Comparison of ENCODE assay signal across 8 cellular contexts in genomic region chr1:168178638-168179410, GRCh38. TPM values are rescaled to one million over a fixed set of nuclear protein-coding genes. Genes with fewer than 3 reads are reported as not detected.
DNase-seq lines count a peak whose midpoint lies in the region; ATAC-seq and TF ChIP-seq lines count a peak whose summit lies in the region.

Gene TIPRL (plus strand): TSS chr1:168178962. CDS start chr1:168179078, 116 bp downstream.

- H2AFZ ChIP-seq in PC-3 (ENCODE audit: low read length): peak within 1 kb of the TSS; percentile 92

- H3K27ac ChIP-seq in PC-3 (ENCODE audit: low read length) (peak within 1 kb of the TSS; percentile 84), esophagus (ENCODE audit: low read depth in 2 of 2, low read length in 1 of 2) (peak within 1 kb of the TSS; percentile 92 to 98)

- H3K4me2 ChIP-seq in PC-3 (ENCODE audit: low read length): peak within 1 kb of the TSS; percentile 92

- WGBS in esophagus, 2 donors: 0 to 1% methylated on average over 55 to 56 of the region's 56 CpGs

- CTCF ChIA-PET in PC-3 (lab: Charles Lee): interaction anchor here (1.1 kb wide), 1 partner anchor 143 kb away, joined by 4 read pairs; no protein-coding TSS in a partner anchor

- ATAC-seq in GM21619 (IDR thresholded peaks at IDR 0.05; ENCODE audit: unreplicated experiment) (peak; percentile 89), PC-3 (peak; percentile 93)

- TF ChIP-seq CTCF in PC-3 (conservative IDR thresholded peaks at IDR 0.05; ENCODE audit: low read depth, low read length): peak; percentile 55

- no TSS peak for BruUV-seq in PC-3 (replicated peaks; lab: Mats Ljungman, UMichigan)

- H3F3A ChIP-seq in PC-3 (ENCODE audit: low read length, unreplicated experiment): no peaks in the 10 kb centered on the region

- no peaks in the 10 kb centered on the region for H3K36me3 ChIP-seq in PC-3 (ENCODE audit: low read depth, low read length)
- no peaks in the 10 kb centered on the region for H3K36me3 ChIP-seq in esophagus (ENCODE audit: control insufficient read depth in 2 of 2, insufficient read depth in 2 of 2, low read length in 1 of 2)
- no peaks in the 10 kb centered on the region for H3K36me3 ChIP-seq in mucosa of stomach (ENCODE audit: control insufficient read depth, insufficient read depth, low read length)

- H3K4me1 ChIP-seq in PC-3 (ENCODE audit: insufficient read depth, low read length) (peaks cover 17% of the 10 kb centered on the region), esophagus (ENCODE audit: control insufficient read depth in 2 of 2, insufficient read depth in 2 of 2, low read length in 1 of 2) (no peaks in the 10 kb centered on the region), mucosa of stomach (ENCODE audit: control insufficient read depth, insufficient read depth, low read length) (peaks cover 6% of the 10 kb centered on the region)

- H3K4me3 ChIP-seq in Jurkat, Clone E6-1 (ENCODE audit: low read length): peak within 1 kb of the TSS; percentile 93
- H3K4me3 ChIP-seq in PC-3 (ENCODE audit: low read length): peak within 1 kb of the TSS; percentile 74
- peak within 1 kb of the TSS; percentile 80 to 92 for H3K4me3 ChIP-seq in esophagus (ENCODE audit: low read depth in 1 of 2, low read length in 2 of 2)
- peak within 1 kb of the TSS; percentile 49 for H3K4me3 ChIP-seq in mucosa of stomach (ENCODE audit: low read length)

- peak; percentile 95 for DNase-seq in DMS53 treated with DMSO at 0.1 percent for 48 hours (lab: John Stamatoyannopoulos, UW; ENCODE audit: unreplicated experiment)
- peak; percentile 97 for DNase-seq in Jurkat, Clone E6-1 (ENCODE audit: low read depth, low spot score)
- peak; percentile 99 for DNase-seq in PC-3
- DNase-seq in activated T-cell treated with anti-CD3 and anti-CD28 coated beads, Interleukin-2, amount 50 U/mL, for 1 hour: peak; percentile 92
- peak; percentile 83 for DNase-seq in stimulated activated CD8-positive, alpha-beta memory T cell treated with anti-CD3 and anti-CD28 coated beads, Interleukin-7, amount 100 ng/mL, for 1 hour (ENCODE audit: low read depth in 2 of 2)

- intact Hi-C loops in PC-3 (cut with micrococcal nuclease): loop anchor here (1.0 to 5.0 kb wide), 4 partner anchors 42 to 242 kb away; partner anchors contain the start of genes DCAF6, MPC2 and SFT2D2

- peak within 1 kb of the TSS; percentile 80 for H3K9ac ChIP-seq in PC-3 (ENCODE audit: low read length)
- H3K9ac ChIP-seq in mucosa of stomach (ENCODE audit: low read length): peak within 1 kb of the TSS; percentile 74

- no peaks in the 10 kb centered on the region for H3K9me3 ChIP-seq in PC-3 (ENCODE audit: low read length)
- no peaks in the 10 kb centered on the region for H3K9me3 ChIP-seq in esophagus (ENCODE audit: control insufficient read depth in 2 of 2, insufficient read depth in 1 of 2, low read depth in 1 of 2, low read length in 1 of 2)
- H3K9me3 ChIP-seq in mucosa of stomach (ENCODE audit: control insufficient read depth, low read length): no peaks in the 10 kb centered on the region

- H3K79me2 ChIP-seq in PC-3 (ENCODE audit: low read length): peaks cover 47% of the 10 kb centered on the region

- H3K27me3 ChIP-seq in PC-3 (ENCODE audit: low read length) (no peaks in the 10 kb centered on the region), esophagus (ENCODE audit: control insufficient read depth in 1 of 2, insufficient read depth in 2 of 2, low read length in 2 of 2) (no peaks in the 10 kb centered on the region), mucosa of stomach (ENCODE audit: control insufficient read depth, insufficient read depth, low read length) (no peaks in the 10 kb centered on the region)

- no peaks in the 10 kb centered on the region for H3K9me2 ChIP-seq in PC-3 (replicated peaks; ENCODE audit: low read length)

- no peaks in the 10 kb centered on the region for H4K20me1 ChIP-seq in PC-3 (ENCODE audit: low read length)

- POLR2A ChIA-PET in PC-3 (lab: Charles Lee; ENCODE audit: unreplicated experiment): interaction anchor here (0.5 kb wide), 1 partner anchor 10 kb away, joined by 3 read pairs; no protein-coding TSS in a partner anchor

RNA-seq across cellular contexts. Expression of gene TIPRL, which starts in this region (rescaled TPM):
- 84.9 TPM for polyA plus RNA-seq in Jurkat, Clone E6-1 (2012; ENCODE audit: insufficient read depth, insufficient read length)
- 41.6 and 50.1 TPM in 2 replicates for total RNA-seq in PC-3 (2014; rRNA removed)
- polyA plus RNA-seq in esophagus: 10 to 100 TPM; 14.5 to 17.5 TPM

Comparison
In these comparisons a context has a peak if more than half of its experiments do, and no peak if none do; other contexts are left out.
1. Peak in every context shown above with its lines: DNase-seq, ATAC-seq, H3K4me3 ChIP-seq and H3K27ac ChIP-seq.